ENCODE assay signal across 3 cellular contexts in genomic region chr1:16687132-16687800, GRCh38. TPM values are rescaled to one million over a fixed set of nuclear protein-coding genes. Genes with fewer than 3 reads are reported as not detected.
"Had no signal": no experiment of that assay in that cellular context is flagged by ENCODE, and none has a peak within 500 bp of the region (broad histone marks: within the 10 kb centered on the region; RNA-seq: fewer than 3 reads in every experiment).

No MANE protein-coding gene starts in this region.

RNA-seq across cellular contexts. Expression of gene RNU1-3, which starts 20.5 kb away (rescaled TPM):
- total RNA-seq: LHCN-M2 had no signal
- polyA plus RNA-seq: IgD-negative memory B cell, SK-N-SH had no signal

RNA-seq across cellular contexts. Expression of gene RNU1-4, which starts 53.0 kb away (rescaled TPM):
- total RNA-seq: LHCN-M2 had no signal
- polyA plus RNA-seq: IgD-negative memory B cell, SK-N-SH had no signal
